8 cellular contexts compared by ENCODE assay signal in the genomic region with DNA sequence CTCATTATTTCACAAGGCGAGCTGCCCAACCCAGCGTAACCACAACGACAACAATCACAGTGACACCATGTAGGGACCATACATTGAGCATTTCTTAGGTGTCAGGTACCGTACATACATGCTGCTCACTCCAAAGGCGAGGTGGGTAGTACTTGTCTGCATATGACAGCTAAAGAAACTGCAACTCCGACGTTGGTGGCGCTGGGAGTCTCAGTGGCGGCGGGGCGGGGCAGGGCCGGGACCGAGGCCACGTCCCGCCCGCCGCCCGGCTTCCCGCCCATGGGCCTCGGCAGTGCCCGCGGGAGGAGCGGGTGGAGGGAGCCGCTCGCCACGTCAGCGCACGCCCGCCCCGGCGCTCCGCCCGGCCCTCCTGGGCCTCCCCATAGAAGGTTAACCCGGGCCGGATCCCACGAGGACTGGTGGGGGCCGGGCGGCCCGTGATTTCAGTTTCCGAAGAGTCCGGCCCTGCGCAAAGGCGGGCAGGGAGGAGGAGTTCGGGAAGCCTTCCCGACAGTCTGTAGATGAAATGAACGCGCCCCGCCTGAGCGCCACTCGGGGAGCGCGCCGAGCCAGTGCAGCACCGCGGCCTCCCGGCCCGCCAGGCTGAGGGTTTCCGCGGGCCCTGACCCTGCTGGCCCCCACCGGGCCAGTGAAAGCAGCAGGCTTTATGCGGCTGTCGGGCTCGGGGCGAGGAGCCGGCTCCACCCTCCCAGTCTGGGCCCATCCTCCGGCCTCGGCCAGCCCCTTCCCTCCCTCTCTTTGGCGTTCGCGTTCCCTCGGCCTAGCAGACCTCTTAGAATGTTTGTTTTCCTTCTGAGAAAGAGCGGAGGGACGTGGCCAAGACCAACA.
DNase-seq lines count a peak whose midpoint lies in the region; ATAC-seq and TF ChIP-seq lines count a peak whose summit lies in the region.

No MANE protein-coding gene starts in this region.

- H3K36me3 ChIP-seq in cardiac muscle cell = no peaks in the 10 kb centered on the region
- H3K36me3 ChIP-seq in parathyroid adenoma (ENCODE audit: control insufficient read depth, insufficient read depth, low read length) = no peaks in the 10 kb centered on the region
- H3K36me3 ChIP-seq in tibial artery = no peaks in the 10 kb centered on the region

- peak overlapping the region; percentile 81 for H3K27ac Mint-ChIP-seq in activated naive CD8-positive, alpha-beta T cell treated with anti-CD3 and anti-CD28 coated beads, Interleukin-2, amount 50 U/mL, for 24 hours

- peak; percentile 90 for ATAC-seq in GM21723 (IDR thresholded peaks at IDR 0.05; ENCODE audit: unreplicated experiment)
- peak; percentile 98 for ATAC-seq in activated naive CD8-positive, alpha-beta T cell treated with anti-CD3 and anti-CD28 coated beads, Interleukin-2, amount 50 U/mL, for 24 hours

- DNase-seq in EL (peak; percentile 93), SW 1271 (lab: John Stamatoyannopoulos, UW) (peak; percentile 59 to 76), cardiac muscle cell (ENCODE audit: low read depth in 1 of 2, low spot score in 1 of 2) (peak; percentile 59 to 97), tibial artery (peak; percentile 97 to 99)
- peak; percentile 83 for DNase-seq in activated naive CD8-positive, alpha-beta T cell treated with anti-CD3 and anti-CD28 coated beads, Interleukin-2, amount 50 U/mL, for 24 hours

- TF ChIP-seq CTCF in cardiac muscle cell (IDR thresholded peaks at IDR 0.05; ENCODE audit: low read depth, low read length) = no peak
- TF ChIP-seq CTCF in parathyroid adenoma (IDR thresholded peaks at IDR 0.05) = no peak
- TF ChIP-seq CTCF in tibial artery (IDR thresholded peaks at IDR 0.05) = peak in 1 of 2 experiments; percentile 18

- H3K9ac ChIP-seq in parathyroid adenoma = peak overlapping the region; percentile 90

- H3K4me1 ChIP-seq in cardiac muscle cell (ENCODE audit: low read depth) = peaks cover 19% of the 10 kb centered on the region
- peaks cover 25% of the 10 kb centered on the region for H3K4me1 ChIP-seq in parathyroid adenoma
- H3K4me1 ChIP-seq in tibial artery = peaks cover 0 to 24% (median 9%) of the 10 kb centered on the region in 4 donors

- H3K27ac ChIP-seq in cardiac muscle cell (no peak overlapping the region), parathyroid adenoma (peak overlapping the region; percentile 99), tibial artery (peak overlapping the region; percentile 93 to 97)

- H2AFZ ChIP-seq in parathyroid adenoma = peak overlapping the region; percentile 77

- TF ChIP-seq RAD21 in Ishikawa (IDR thresholded peaks at IDR 0.05; ENCODE audit: low read depth) = 0 out of 2 replicates have a peak, but pooled peaks have one; percentile 2

- H3K4me1 Mint-ChIP-seq in activated naive CD8-positive, alpha-beta T cell treated with anti-CD3 and anti-CD28 coated beads, Interleukin-2, amount 50 U/mL, for 24 hours = peaks cover 15% of the 10 kb centered on the region

- no peaks in the 10 kb centered on the region for H3K79me2 ChIP-seq in parathyroid adenoma

- peak overlapping the region; percentile 82 for H3K4me2 ChIP-seq in parathyroid adenoma (ENCODE audit: low read length)

- H3K4me3 ChIP-seq in cardiac muscle cell = peak overlapping the region; percentile 13
- peak overlapping the region; percentile 67 for H3K4me3 ChIP-seq in parathyroid adenoma (ENCODE audit: low read depth, low read length)
- peak overlapping the region; percentile 56 to 71 for H3K4me3 ChIP-seq in tibial artery

- no peaks in the 10 kb centered on the region for H3K27me3 Mint-ChIP-seq in activated naive CD8-positive, alpha-beta T cell treated with anti-CD3 and anti-CD28 coated beads, Interleukin-2, amount 50 U/mL, for 24 hours

- intact Hi-C loops in tibial artery (cut with DNase I; ENCODE audit: low total_unique reads) = loop anchor here (2.0 kb wide), 1 partner anchor 119 kb away; a partner anchor contains a TSS

- no peaks in the 10 kb centered on the region for H3K27me3 ChIP-seq in cardiac muscle cell
- no peaks in the 10 kb centered on the region for H3K27me3 ChIP-seq in parathyroid adenoma (ENCODE audit: control insufficient read depth, insufficient read depth, low read length)
- H3K27me3 ChIP-seq in tibial artery = no peaks in the 10 kb centered on the region

- H3K9me3 Mint-ChIP-seq in activated naive CD8-positive, alpha-beta T cell treated with anti-CD3 and anti-CD28 coated beads, Interleukin-2, amount 50 U/mL, for 24 hours = no peaks in the 10 kb centered on the region

- H3K9me3 ChIP-seq in cardiac muscle cell (ENCODE audit: low read depth) (no peaks in the 10 kb centered on the region), parathyroid adenoma (ENCODE audit: control insufficient read depth, low read length) (no peaks in the 10 kb centered on the region), tibial artery (no peaks in the 10 kb centered on the region)

- no peak for TF ChIP-seq EP300 in Ishikawa (IDR thresholded peaks at IDR 0.05; ENCODE audit: borderline replicate concordance)

- H3K4me3 Mint-ChIP-seq in activated naive CD8-positive, alpha-beta T cell treated with anti-CD3 and anti-CD28 coated beads, Interleukin-2, amount 50 U/mL, for 24 hours = peak overlapping the region; percentile 71

- H3K36me3 Mint-ChIP-seq in activated naive CD8-positive, alpha-beta T cell treated with anti-CD3 and anti-CD28 coated beads, Interleukin-2, amount 50 U/mL, for 24 hours (ENCODE audit: low read depth) = no peaks in the 10 kb centered on the region

TF ChIP-seq in Ishikawa, 13 proteins besides CTCF, POLR2A, EP300 and RAD21:
- TF ChIP-seq EGR1 (IDR thresholded peaks at IDR 0.05) (no peak), YY1 (IDR thresholded peaks at IDR 0.05; ENCODE audit: low read depth) (peak; percentile 66), NFIC (IDR thresholded peaks at IDR 0.05) (peak; percentile 40; the same call in 1 of the 2 replicates), ZBTB7A (IDR thresholded peaks at IDR 0.05; ENCODE audit: low read depth) (no peak), CEBPB (IDR thresholded peaks at IDR 0.05) (no peak), CREB1 (IDR thresholded peaks at IDR 0.05; ENCODE audit: low read depth) (0 out of 2 replicates have a peak, but pooled peaks have one; percentile 40), FOXM1 (IDR thresholded peaks at IDR 0.05; ENCODE audit: borderline replicate concordance, low read depth) (no peak), TCF12 (IDR thresholded peaks at IDR 0.05; ENCODE audit: low read depth) (0 out of 2 replicates have a peak, but pooled peaks have one; percentile 46), TAF1 (IDR thresholded peaks at IDR 0.05; ENCODE audit: low read depth) (peak; percentile 78), TEAD4 (IDR thresholded peaks at IDR 0.05) (no peak; the same call in 1 of the 2 replicates)
- TF ChIP-seq, protein P1, sequence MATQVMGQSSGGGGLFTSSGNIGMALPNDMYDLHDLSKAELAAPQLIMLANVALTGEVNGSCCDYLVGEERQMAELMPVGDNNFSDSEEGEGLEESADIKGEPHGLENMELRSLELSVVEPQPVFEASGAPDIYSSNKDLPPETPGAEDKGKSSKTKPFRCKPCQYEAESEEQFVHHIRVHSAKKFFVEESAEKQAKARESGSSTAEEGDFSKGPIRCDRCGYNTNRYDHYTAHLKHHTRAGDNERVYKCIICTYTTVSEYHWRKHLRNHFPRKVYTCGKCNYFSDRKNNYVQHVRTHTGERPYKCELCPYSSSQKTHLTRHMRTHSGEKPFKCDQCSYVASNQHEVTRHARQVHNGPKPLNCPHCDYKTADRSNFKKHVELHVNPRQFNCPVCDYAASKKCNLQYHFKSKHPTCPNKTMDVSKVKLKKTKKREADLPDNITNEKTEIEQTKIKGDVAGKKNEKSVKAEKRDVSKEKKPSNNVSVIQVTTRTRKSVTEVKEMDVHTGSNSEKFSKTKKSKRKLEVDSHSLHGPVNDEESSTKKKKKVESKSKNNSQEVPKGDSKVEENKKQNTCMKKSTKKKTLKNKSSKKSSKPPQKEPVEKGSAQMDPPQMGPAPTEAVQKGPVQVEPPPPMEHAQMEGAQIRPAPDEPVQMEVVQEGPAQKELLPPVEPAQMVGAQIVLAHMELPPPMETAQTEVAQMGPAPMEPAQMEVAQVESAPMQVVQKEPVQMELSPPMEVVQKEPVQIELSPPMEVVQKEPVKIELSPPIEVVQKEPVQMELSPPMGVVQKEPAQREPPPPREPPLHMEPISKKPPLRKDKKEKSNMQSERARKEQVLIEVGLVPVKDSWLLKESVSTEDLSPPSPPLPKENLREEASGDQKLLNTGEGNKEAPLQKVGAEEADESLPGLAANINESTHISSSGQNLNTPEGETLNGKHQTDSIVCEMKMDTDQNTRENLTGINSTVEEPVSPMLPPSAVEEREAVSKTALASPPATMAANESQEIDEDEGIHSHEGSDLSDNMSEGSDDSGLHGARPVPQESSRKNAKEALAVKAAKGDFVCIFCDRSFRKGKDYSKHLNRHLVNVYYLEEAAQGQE (IDR thresholded peaks at IDR 0.05; ENCODE audit: low read depth) = no peak
- TF ChIP-seq, protein P2, sequence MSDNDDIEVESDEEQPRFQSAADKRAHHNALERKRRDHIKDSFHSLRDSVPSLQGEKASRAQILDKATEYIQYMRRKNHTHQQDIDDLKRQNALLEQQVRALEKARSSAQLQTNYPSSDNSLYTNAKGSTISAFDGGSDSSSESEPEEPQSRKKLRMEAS (IDR thresholded peaks at IDR 0.05) = peak; percentile 70
- TF ChIP-seq, protein P3, sequence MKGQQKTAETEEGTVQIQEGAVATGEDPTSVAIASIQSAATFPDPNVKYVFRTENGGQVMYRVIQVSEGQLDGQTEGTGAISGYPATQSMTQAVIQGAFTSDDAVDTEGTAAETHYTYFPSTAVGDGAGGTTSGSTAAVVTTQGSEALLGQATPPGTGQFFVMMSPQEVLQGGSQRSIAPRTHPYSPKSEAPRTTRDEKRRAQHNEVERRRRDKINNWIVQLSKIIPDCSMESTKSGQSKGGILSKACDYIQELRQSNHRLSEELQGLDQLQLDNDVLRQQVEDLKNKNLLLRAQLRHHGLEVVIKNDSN (IDR thresholded peaks at IDR 0.05) = peak; percentile 2; the same call in 1 of the 2 replicates

Comparison
In these comparisons a context has a peak if more than half of its experiments do, and no peak if none do; other contexts are left out.
1. H3K4me3 ChIP-seq: peak in every context shown above with its lines; median percentile 67 in parathyroid adenoma; 64 in tibial artery; 13 in cardiac muscle cell.